In genomic region chr13:96629331-96629730, GRCh38 we compare ENCODE assay signal across 22 cellular contexts.
"Had no signal": no experiment of that assay in that cellular context is flagged by ENCODE, and none has a peak within 500 bp of the region (broad histone marks: within the 10 kb centered on the region; RNA-seq: fewer than 3 reads in every experiment).

No MANE protein-coding gene starts in this region.

- H3K4me2 ChIP-seq: smooth muscle cell had no signal

- H3K9me3 ChIP-seq: lower lobe of right lung, mucosa of descending colon, ovary, right atrium auricular region, right lobe of liver, tibial nerve, uterus had no signal

- H3K27ac ChIP-seq: left lung, lower lobe of right lung, ovary, right atrium auricular region, right lobe of liver, tibial nerve, uterus had no signal

- FAIRE-seq: islet of Langerhans had no signal

- H3K36me3 ChIP-seq: left lung, lower lobe of right lung, ovary, right atrium auricular region, right lobe of liver, tibial nerve, uterus had no signal

- H3K27me3 ChIP-seq: left lung, right atrium auricular region, right lobe of liver, tibial nerve, uterus had no signal

- H3K4me3 ChIP-seq: left lung, lower lobe of right lung, mucosa of descending colon, ovary, right atrium auricular region, right lobe of liver, smooth muscle cell, tibial nerve, uterus had no signal

- DNase-seq: immature natural killer cell; kidney; left colon; left lung; lower lobe of right lung; midbrain; mucosa of descending colon; naive thymus-derived CD4-positive, alpha-beta T cell; ovary; right lobe of liver; stimulated activated CD4-positive, alpha-beta T cell treated with anti-CD3 and anti-CD28 coated beads, Interleukin-1b, Interleukin-23, amount 100 ng/mL, for 48 hours; stimulated activated CD4-positive, alpha-beta T cell treated with anti-CD3 and anti-CD28 coated beads, Interleukin-2, amount 100 ng/mL, for 48 hours; stimulated activated CD4-positive, alpha-beta T cell treated with anti-CD3 and anti-CD28 coated beads, Interleukin-4, amount 100 ng/mL, for 4 hours; stimulated activated CD8-positive, alpha-beta memory T cell treated with anti-CD3 and anti-CD28 coated beads, Interleukin-4, amount 100 ng/mL, for 48 hours; stimulated activated naive CD4-positive, alpha-beta T cell treated with Interleukin-2 at 50 U/mL for 16 hours; stimulated activated naive CD8-positive, alpha-beta T cell treated with anti-CD3 and anti-CD28 coated beads, Interleukin-15, amount 100 ng/mL, for 72 hours; substantia nigra; uterus had no signal

- H3K4me1 ChIP-seq: left lung, lower lobe of right lung, right atrium auricular region, right lobe of liver, tibial nerve, uterus had no signal
